9 cellular contexts compared by ENCODE assay signal in the genomic region with DNA sequence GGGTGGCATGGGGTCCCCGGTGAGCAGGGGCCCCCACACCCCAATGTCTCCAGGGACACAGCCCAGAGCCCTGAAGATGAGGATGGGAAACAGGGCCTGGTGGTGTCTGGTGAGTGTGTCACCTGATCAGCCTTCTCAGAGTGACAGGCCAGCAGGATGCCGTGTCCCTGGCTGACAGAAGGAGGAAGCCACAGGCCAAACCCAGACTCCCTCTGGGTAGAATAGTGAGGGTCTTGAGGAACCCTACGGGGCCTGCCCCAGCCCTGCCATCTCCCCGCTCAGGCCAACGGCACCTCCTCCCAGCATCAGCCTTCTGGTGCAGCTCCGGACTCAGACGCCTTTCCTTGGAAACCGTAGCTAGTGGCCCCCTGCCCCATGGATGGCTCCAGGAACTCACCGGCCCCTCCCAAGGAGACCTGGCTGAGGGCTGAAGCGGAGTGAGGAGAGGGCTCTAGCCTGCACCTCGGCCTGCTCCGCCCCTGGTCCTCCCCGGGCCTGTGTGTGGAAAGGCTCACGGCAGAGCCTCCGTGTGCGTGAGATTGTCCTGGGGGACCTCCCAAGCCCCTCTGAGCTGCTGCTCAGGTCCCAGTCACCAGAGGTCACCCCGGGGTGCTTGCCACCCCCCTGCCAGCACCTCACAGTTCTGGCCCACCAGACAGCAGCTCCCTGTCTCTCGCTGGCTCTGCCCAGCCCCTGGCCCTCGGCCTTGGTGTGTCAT. TPM values are rescaled to one million over a fixed set of nuclear protein-coding genes. Genes with fewer than 3 reads are reported as not detected.
DNase-seq lines count a peak whose midpoint lies in the region; ATAC-seq and TF ChIP-seq lines count a peak whose summit lies in the region.
"Had no signal": no experiment of that assay in that cellular context is flagged by ENCODE, and none has a peak within 500 bp of the region (broad histone marks: within the 10 kb centered on the region; RNA-seq: fewer than 3 reads in every experiment).

No MANE protein-coding gene starts in this region.

- BruUV-seq in PC-3 (replicated peaks; lab: Mats Ljungman, UMichigan): no TSS peak

- no peaks in the 10 kb centered on the region for H3K27me3 ChIP-seq in right lobe of liver
- H3K27me3 ChIP-seq in tibial artery: no peaks in the 10 kb centered on the region
- no peaks in the 10 kb centered on the region for H3K27me3 ChIP-seq in PC-3 (ENCODE audit: low read length)

- WGBS in right lobe of liver (ENCODE audit: insufficient coverage, low coverage, low lambda C conversion rate, missing lambda C conversion rate): 50% methylated on average over 2 of the region's 19 CpGs

- peak overlapping the region; percentile 90 for H3K27ac Mint-ChIP-seq in activated CD8-positive, alpha-beta memory T cell treated with anti-CD3 and anti-CD28 coated beads, Interleukin-2, amount 10 ng/mL, durations not matched to agents 7 days and 5 days
- H3K27ac Mint-ChIP-seq in activated CD8-positive, alpha-beta T cell treated with anti-CD3 and anti-CD28 coated beads, Interleukin-2, amount 10 ng/mL, durations not matched to agents 7 days and 5 days: peak overlapping the region; percentile 83

- no peaks in the 10 kb centered on the region for H3K9me3 Mint-ChIP-seq in activated CD8-positive, alpha-beta memory T cell treated with anti-CD3 and anti-CD28 coated beads, Interleukin-2, amount 10 ng/mL, durations not matched to agents 7 days and 5 days (ENCODE audit: low read depth)
- H3K9me3 Mint-ChIP-seq in activated CD8-positive, alpha-beta T cell treated with anti-CD3 and anti-CD28 coated beads, Interleukin-2, amount 10 ng/mL, durations not matched to agents 7 days and 5 days (ENCODE audit: insufficient read depth): no peaks in the 10 kb centered on the region

- no peak for ATAC-seq in activated CD8-positive, alpha-beta memory T cell treated with anti-CD3 and anti-CD28 coated beads, Interleukin-2, amount 10 ng/mL, durations not matched to agents 7 days and 5 days
- peak; percentile 20 for ATAC-seq in activated CD8-positive, alpha-beta T cell treated with anti-CD3 and anti-CD28 coated beads, Interleukin-2, amount 10 ng/mL, durations not matched to agents 7 days and 5 days
- ATAC-seq in right lobe of liver: no peak
- no peak for ATAC-seq in GM18907 (IDR thresholded peaks at IDR 0.05; ENCODE audit: unreplicated experiment)
- no peak for ATAC-seq in HG02588 (IDR thresholded peaks at IDR 0.05; ENCODE audit: unreplicated experiment)
- no peak for ATAC-seq in PC-3

- H3K9me3 ChIP-seq in right lobe of liver: no peaks in the 10 kb centered on the region
- no peaks in the 10 kb centered on the region for H3K9me3 ChIP-seq in tibial artery
- H3K9me3 ChIP-seq in PC-3 (ENCODE audit: low read length): no peaks in the 10 kb centered on the region

- H3K4me3 ChIP-seq in right lobe of liver (no peak overlapping the region), tibial artery (no peak overlapping the region), PC-3 (ENCODE audit: low read length) (no peak overlapping the region)

- H3F3A ChIP-seq in PC-3 (ENCODE audit: low read length, unreplicated experiment): no peaks in the 10 kb centered on the region

- H4K20me1 ChIP-seq in PC-3 (ENCODE audit: low read length): peaks cover 6% of the 10 kb centered on the region; the same call in 1 of the 2 replicates

- peaks cover 70% of the 10 kb centered on the region for H3K4me1 Mint-ChIP-seq in activated CD8-positive, alpha-beta memory T cell treated with anti-CD3 and anti-CD28 coated beads, Interleukin-2, amount 10 ng/mL, durations not matched to agents 7 days and 5 days
- peaks cover 75% of the 10 kb centered on the region for H3K4me1 Mint-ChIP-seq in activated CD8-positive, alpha-beta T cell treated with anti-CD3 and anti-CD28 coated beads, Interleukin-2, amount 10 ng/mL, durations not matched to agents 7 days and 5 days (ENCODE audit: low read depth)

- TF ChIP-seq CTCF in right lobe of liver (IDR thresholded peaks at IDR 0.05): no peak
- no peak for TF ChIP-seq CTCF in tibial artery (IDR thresholded peaks at IDR 0.05)
- no peak for TF ChIP-seq CTCF in PC-3 (conservative IDR thresholded peaks at IDR 0.05; ENCODE audit: low read depth, low read length)

- intact Hi-C loops in right lobe of liver (cut with DNase I): no loop called here
- intact Hi-C loops in tibial artery (cut with DNase I; ENCODE audit: low total_unique reads): no loop called here
- intact Hi-C loops in PC-3 (cut with micrococcal nuclease): no loop called here

- H3K27ac ChIP-seq in right lobe of liver (peak overlapping the region in 2 of 3 donors; percentile 50 to 78), tibial artery (peak overlapping the region; percentile 59 to 68), PC-3 (ENCODE audit: low read length) (no peak overlapping the region)

- H3K4me3 Mint-ChIP-seq in activated CD8-positive, alpha-beta memory T cell treated with anti-CD3 and anti-CD28 coated beads, Interleukin-2, amount 10 ng/mL, durations not matched to agents 7 days and 5 days: peak overlapping the region; percentile 47
- no peak overlapping the region for H3K4me3 Mint-ChIP-seq in activated CD8-positive, alpha-beta T cell treated with anti-CD3 and anti-CD28 coated beads, Interleukin-2, amount 10 ng/mL, durations not matched to agents 7 days and 5 days

- H3K36me3 Mint-ChIP-seq in activated CD8-positive, alpha-beta memory T cell treated with anti-CD3 and anti-CD28 coated beads, Interleukin-2, amount 10 ng/mL, durations not matched to agents 7 days and 5 days: peaks cover 4% of the 10 kb centered on the region
- H3K36me3 Mint-ChIP-seq in activated CD8-positive, alpha-beta T cell treated with anti-CD3 and anti-CD28 coated beads, Interleukin-2, amount 10 ng/mL, durations not matched to agents 7 days and 5 days (ENCODE audit: low read depth): peaks cover 15% of the 10 kb centered on the region

- no peak overlapping the region for H2AFZ ChIP-seq in PC-3 (ENCODE audit: low read length)

- TF ChIP-seq POLR2A in right lobe of liver (IDR thresholded peaks at IDR 0.05): no peak

- CTCF ChIA-PET in activated CD8-positive, alpha-beta memory T cell treated with anti-CD3 and anti-CD28 coated beads, Interleukin-2, amount 10 ng/mL, durations not matched to agents 7 days and 5 days (lab: Charles Lee): interaction anchor here (0.9 to 25.4 kb wide), 10 partner anchors 12 to 93 kb away, joined by 3 to 505 read pairs (median 3); no protein-coding TSS in a partner anchor
- CTCF ChIA-PET in activated CD8-positive, alpha-beta T cell treated with anti-CD3 and anti-CD28 coated beads, Interleukin-2, amount 10 ng/mL, durations not matched to agents 7 days and 5 days (lab: Charles Lee): interaction anchor here (0.9 to 22.3 kb wide), 5 partner anchors 11 to 66 kb away, joined by 3 to 421 read pairs (median 7); no protein-coding TSS in a partner anchor
- CTCF ChIA-PET in PC-3 (lab: Charles Lee): interaction anchor here (2.0 kb wide), 1 partner anchor 29 kb away, joined by 5 read pairs; no protein-coding TSS in a partner anchor

- peaks cover 43% of the 10 kb centered on the region for H3K79me2 ChIP-seq in PC-3 (ENCODE audit: low read length)

- no peaks in the 10 kb centered on the region for H3K27me3 Mint-ChIP-seq in activated CD8-positive, alpha-beta memory T cell treated with anti-CD3 and anti-CD28 coated beads, Interleukin-2, amount 10 ng/mL, durations not matched to agents 7 days and 5 days
- H3K27me3 Mint-ChIP-seq in activated CD8-positive, alpha-beta T cell treated with anti-CD3 and anti-CD28 coated beads, Interleukin-2, amount 10 ng/mL, durations not matched to agents 7 days and 5 days (ENCODE audit: low read depth): no peaks in the 10 kb centered on the region

- peaks cover 8 to 36% (median 21%) of the 10 kb centered on the region in 4 donors for H3K4me1 ChIP-seq in right lobe of liver
- H3K4me1 ChIP-seq in tibial artery: peaks cover 0 to 76% (median 53%) of the 10 kb centered on the region in 4 donors
- H3K4me1 ChIP-seq in PC-3 (ENCODE audit: insufficient read depth, low read length): no peaks in the 10 kb centered on the region; the same call in 1 of the 2 replicates

- no peaks in the 10 kb centered on the region for H3K9me2 ChIP-seq in PC-3 (replicated peaks; ENCODE audit: low read length)

- DNase-seq in activated CD8-positive, alpha-beta memory T cell treated with anti-CD3 and anti-CD28 coated beads, Interleukin-2, amount 10 ng/mL, durations not matched to agents 7 days and 5 days: peak; percentile 62
- no peak for DNase-seq in activated CD8-positive, alpha-beta memory T cell treated with anti-CD3 and anti-CD28 coated beads, Interleukin-2, amount 50 U/mL, for 48 hours
- peak; percentile 47 for DNase-seq in activated CD8-positive, alpha-beta T cell treated with anti-CD3 and anti-CD28 coated beads, Interleukin-2, amount 10 ng/mL, durations not matched to agents 7 days and 5 days
- DNase-seq in right lobe of liver: peak in 2 of 3 donors; percentile 28 to 54
- DNase-seq in tibial artery: peak; percentile 25 to 65
- DNase-seq in PC-3: no peak
- DNase-seq: SIG-M5 had no signal

- no peak overlapping the region for H3K4me2 ChIP-seq in PC-3 (ENCODE audit: low read length)

- H3K9ac ChIP-seq in PC-3 (ENCODE audit: low read length): no peak overlapping the region

- H3K36me3 ChIP-seq in right lobe of liver (peaks cover 0 to 3% (median 0%) of the 10 kb centered on the region in 4 donors), tibial artery (peaks cover 2 to 22% (median 15%) of the 10 kb centered on the region in 3 donors), PC-3 (ENCODE audit: low read depth, low read length) (no peaks in the 10 kb centered on the region)

- POLR2A ChIA-PET in activated CD8-positive, alpha-beta T cell treated with anti-CD3 and anti-CD28 coated beads, Interleukin-2, amount 10 ng/mL, durations not matched to agents 7 days and 5 days (lab: Charles Lee): interaction anchor here (0.6 to 2.8 kb wide), 8 partner anchors 16 to 244 kb away, joined by 3 to 17 read pairs (median 6); a partner anchor contains a TSS
- POLR2A ChIA-PET in PC-3 (lab: Charles Lee; ENCODE audit: unreplicated experiment): no interaction called here

RNA-seq across cellular contexts. Expression of a gene that starts 6.0 kb away (rescaled TPM):
- total RNA-seq in activated CD8-positive, alpha-beta memory T cell treated with anti-CD3 and anti-CD28 coated beads, Interleukin-2, amount 10 ng/mL, durations not matched to agents 7 days and 5 days: 100 to 1,000 TPM; 103 to 114 TPM
- total RNA-seq in activated CD8-positive, alpha-beta T cell treated with anti-CD3 and anti-CD28 coated beads, Interleukin-2, amount 10 ng/mL, durations not matched to agents 7 days and 5 days: 100 to 1,000 TPM in 1 of 2 experiments, 10 to 100 TPM in 1; 85.7 to 102 TPM
- total RNA-seq in right lobe of liver (10 to 100 TPM in 1 of 6 experiments, 1 to 10 TPM in 5; 4.3 to 19.8 (median 5.7) TPM), PC-3 (2014; rRNA removed) (30.5 and 32.2 TPM in 2 replicates)

RNA-seq across cellular contexts. Expression of a gene that starts 48.7 kb away (rescaled TPM):
- total RNA-seq in activated CD8-positive, alpha-beta memory T cell treated with anti-CD3 and anti-CD28 coated beads, Interleukin-2, amount 10 ng/mL, durations not matched to agents 7 days and 5 days: 1 to 10 TPM; 3.9 to 5.7 TPM
- total RNA-seq in activated CD8-positive, alpha-beta T cell treated with anti-CD3 and anti-CD28 coated beads, Interleukin-2, amount 10 ng/mL, durations not matched to agents 7 days and 5 days: 1 to 10 TPM; 3.1 to 4.1 TPM
- 1 to 10 TPM in 5 of 6 experiments, under 1 TPM in 1; 0.68 to 3.7 (median 1.9) TPM for total RNA-seq in right lobe of liver
- total RNA-seq in PC-3 (2014; rRNA removed): not detected in 2 replicates

RNA-seq across cellular contexts. Expression of a gene that starts 53.3 kb away (rescaled TPM):
- total RNA-seq in activated CD8-positive, alpha-beta memory T cell treated with anti-CD3 and anti-CD28 coated beads, Interleukin-2, amount 10 ng/mL, durations not matched to agents 7 days and 5 days: 1 to 10 TPM; 1.7 to 1.9 TPM
- 1 to 10 TPM; 2.4 to 2.8 TPM for total RNA-seq in activated CD8-positive, alpha-beta T cell treated with anti-CD3 and anti-CD28 coated beads, Interleukin-2, amount 10 ng/mL, durations not matched to agents 7 days and 5 days
- total RNA-seq in right lobe of liver (under 1 TPM in 4 of 6 experiments, not detected in 2; 0.19 to 0.35 (median 0.26) TPM), PC-3 (2014; rRNA removed) (0.46 and 0.47 TPM in 2 replicates)

Comparison
In these comparisons a context has a peak if more than half of its experiments do, and no peak if none do; other contexts are left out.
1. DNase-seq: peak in activated CD8-positive, alpha-beta memory T cell treated with anti-CD3 and anti-CD28 coated beads, Interleukin-2, amount 10 ng/mL, durations not matched to agents 7 days and 5 days (single experiment), activated CD8-positive, alpha-beta T cell treated with anti-CD3 and anti-CD28 coated beads, Interleukin-2, amount 10 ng/mL, durations not matched to agents 7 days and 5 days (single experiment), right lobe of liver (2 of 3) and tibial artery (2 of 2); none in activated CD8-positive, alpha-beta memory T cell treated with anti-CD3 and anti-CD28 coated beads, Interleukin-2, amount 50 U/mL, for 48 hours (single experiment) and PC-3 (single experiment).